Comparison of ENCODE assay signal across 12 cellular contexts in the genomic region with DNA sequence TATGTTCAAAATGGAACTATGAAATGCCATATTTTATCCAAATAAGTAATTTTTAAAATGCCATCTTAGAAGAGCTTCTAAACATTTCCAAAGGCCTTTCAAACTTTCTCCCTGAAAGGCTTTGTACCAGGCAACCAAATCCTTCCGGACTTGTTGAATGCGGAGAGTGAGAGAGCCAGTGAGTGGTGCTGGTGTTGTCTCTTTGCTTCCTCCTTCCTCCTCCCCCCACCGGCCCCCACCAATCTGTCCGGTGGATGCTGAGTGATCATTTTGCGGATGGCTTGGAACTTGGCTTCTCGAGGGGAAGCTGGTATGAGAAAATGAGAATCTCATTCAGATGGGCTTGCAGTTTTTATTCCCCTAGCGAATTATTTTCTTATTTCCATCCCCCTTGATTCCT.
DNase-seq lines count a peak whose midpoint lies in the region; ATAC-seq and TF ChIP-seq lines count a peak whose summit lies in the region.
"Had no signal": no experiment of that assay in that cellular context is flagged by ENCODE, and none has a peak within 500 bp of the region (broad histone marks: within the 10 kb centered on the region; RNA-seq: fewer than 3 reads in every experiment).

No MANE protein-coding gene starts in this region.

- peak; percentile 8 for DNase-seq in D341Med (ENCODE audit: low spot score)
- peak; percentile 89 for DNase-seq in NCI-H69 (lab: John Stamatoyannopoulos, UW)
- no peak for DNase-seq in esophagus squamous epithelium (lab: John Stamatoyannopoulos, UW)
- DNase-seq in ovary = peak in 4 of 5 donors; percentile 48 to 64 (median 54)
- no peak for DNase-seq in NCI-H1436 (lab: John Stamatoyannopoulos, UW)
- no peak for DNase-seq in HuH-7.5 (ENCODE audit: low spot score)
- DNase-seq: colonic mucosa, DMS 273 treated with DMSO at 0.1 percent for 48 hours, Karpas-422, RPMI8226 had no signal

- TF ChIP-seq EP300 in ovary (IDR thresholded peaks at IDR 0.05) = no peak

- 51 to 54% methylated on average over 7 of the region's 7 CpGs for WGBS in esophagus squamous epithelium, 2 donors
- WGBS in ovary, 3 donors = 9 to 20% (median 19%) methylated on average over 7 of the region's 7 CpGs

- intact Hi-C loops in esophagus squamous epithelium (cut with DNase I) = no loop called here
- intact Hi-C loops in ovary (cut with DNase I) = loop anchor here in 1 of 4 donors (5.0 kb wide), 1 partner anchor 46 kb away; no protein-coding TSS in a partner anchor

- H3K4me1 ChIP-seq in esophagus squamous epithelium (peaks cover 4 to 46% (median 14%) of the 10 kb centered on the region in 3 donors), ovary (ENCODE audit: insufficient read depth) (peaks cover 18% of the 10 kb centered on the region)
- H3K4me1 ChIP-seq: colonic mucosa had no signal

- peaks cover 0 to 94% (median 0%) of the 10 kb centered on the region in 4 donors for H3K27me3 ChIP-seq in esophagus squamous epithelium
- H3K27me3 ChIP-seq in ovary = no peaks in the 10 kb centered on the region
- H3K27me3 ChIP-seq: colonic mucosa had no signal

- TF ChIP-seq CTCF in esophagus squamous epithelium (IDR thresholded peaks at IDR 0.05) = no peak
- no peak for TF ChIP-seq CTCF in ovary (IDR thresholded peaks at IDR 0.05)

- H3K36me3 ChIP-seq in esophagus squamous epithelium (no peaks in the 10 kb centered on the region), ovary (no peaks in the 10 kb centered on the region)
- H3K36me3 ChIP-seq: colonic mucosa had no signal

- ATAC-seq in HG03520 (IDR thresholded peaks at IDR 0.05; ENCODE audit: unreplicated experiment) (no peak), HG02938 (IDR thresholded peaks at IDR 0.05; ENCODE audit: unreplicated experiment) (no peak)

- TF ChIP-seq POLR2A in esophagus squamous epithelium (IDR thresholded peaks at IDR 0.05) (no peak), ovary (IDR thresholded peaks at IDR 0.05) (no peak)

- peak overlapping the region in 1 of 4 donors; percentile 30 for H3K4me3 ChIP-seq in esophagus squamous epithelium
- no peak overlapping the region for H3K4me3 ChIP-seq in ovary
- H3K4me3 ChIP-seq: colonic mucosa had no signal

- H3K9me3 ChIP-seq in esophagus squamous epithelium (no peaks in the 10 kb centered on the region), ovary (no peaks in the 10 kb centered on the region)
- H3K9me3 ChIP-seq: colonic mucosa had no signal

- H3K27ac ChIP-seq in esophagus squamous epithelium = peak overlapping the region in 3 of 4 donors; percentile 45 to 77 (median 64)
- H3K27ac ChIP-seq in ovary = peak overlapping the region in 1 of 2 donors; percentile 50
- H3K27ac ChIP-seq: colonic mucosa had no signal

Comparison
In these comparisons a context has a peak if more than half of its experiments do, and no peak if none do; other contexts are left out.
1. DNase-seq: peak in D341Med (single experiment), NCI-H69 (single experiment) and ovary (4 of 5); none in esophagus squamous epithelium (single experiment), NCI-H1436 (single experiment) and HuH-7.5 (single experiment).